Comparison of ENCODE assay signal across 15 cellular contexts in genomic region chr6:29797120-29797519, GRCh38. TPM values are rescaled to one million over a fixed set of nuclear protein-coding genes. Genes with fewer than 3 reads are reported as not detected.
DNase-seq lines count a peak whose midpoint lies in the region; ATAC-seq and TF ChIP-seq lines count a peak whose summit lies in the region.
"Had no signal": no experiment of that assay in that cellular context is flagged by ENCODE, and none has a peak within 500 bp of the region (broad histone marks: within the 10 kb centered on the region; RNA-seq: fewer than 3 reads in every experiment).

No MANE protein-coding gene starts in this region.

- no peak for TF ChIP-seq CTCF in NB4 (IDR thresholded peaks at IDR 0.05; ENCODE audit: low read depth, low read length)
- no peak for TF ChIP-seq CTCF in cardiac fibroblast (IDR thresholded peaks at IDR 0.05; ENCODE audit: low read depth, low read length)

- intact Hi-C loops in right cardiac atrium (cut with DNase I), result no loop called here

- TF ChIP-seq POLR2A in NB4 (IDR thresholded peaks at IDR 0.05; ENCODE audit: extremely low read depth, insufficient read length), result no peak

- H3K27ac ChIP-seq in right cardiac atrium (ENCODE audit: low read length), result no peak overlapping the region
- H3K27ac ChIP-seq: cardiac muscle cell had no signal

- H3K4me1 ChIP-seq in right cardiac atrium (ENCODE audit: control insufficient read depth, insufficient read depth, low read length), result no peaks in the 10 kb centered on the region

- H3K27me3 ChIP-seq in right cardiac atrium (ENCODE audit: control insufficient read depth, insufficient read depth), result no peaks in the 10 kb centered on the region

- WGBS in right cardiac atrium, result 8% methylated on average over 2 of the region's 2 CpGs

- ATAC-seq in right cardiac atrium, result no peak
- ATAC-seq: natural killer cell treated with Interleukin-12 subunit alpha and Interleukin-12 subunit beta and Interleukin-15 and Interleukin-18, amount 100 ng/mL, for 72 hours had no signal

- H3K9me3 ChIP-seq in right cardiac atrium (ENCODE audit: control insufficient read depth, low read length), result no peaks in the 10 kb centered on the region

- peak; percentile 41 for DNase-seq in Daoy (ENCODE audit: low read depth)
- peak; percentile 10 for DNase-seq in NB4 (ENCODE audit: low read depth)
- peak; percentile 61 to 76 for DNase-seq in cardiac fibroblast (ENCODE audit: low read depth in 2 of 2)
- peak; percentile 3 for DNase-seq in medulla oblongata (ENCODE audit: extremely low spot score)
- DNase-seq in effector CD4-positive, alpha-beta T cell, result no peak
- DNase-seq in right cardiac atrium, result no peak
- DNase-seq in Kasumi-1 (lab: John Stamatoyannopoulos, UW), result no peak
- no peak for DNase-seq in SW 1271 (lab: John Stamatoyannopoulos, UW)
- DNase-seq: immature natural killer cell, Karpas-422, NCI-H2171 had no signal

- no peak overlapping the region for H3K4me3 ChIP-seq in NB4 (ENCODE audit: low read depth, low read length)
- H3K4me3 ChIP-seq in cardiac fibroblast (replicated peaks in 1 of 2; ENCODE audit: low read depth in 2 of 2, low read length in 2 of 2), result no peak overlapping the region
- no peak overlapping the region for H3K4me3 ChIP-seq in right cardiac atrium (ENCODE audit: low read length)
- H3K4me3 ChIP-seq: cardiac muscle cell had no signal

RNA-seq across cellular contexts. Expression of gene HLA-G, which starts 30.5 kb away (rescaled TPM):
- not detected in 2 replicates for total RNA-seq in Daoy (2014; rRNA removed; shearing (Covaris generic))
- total RNA-seq in right cardiac atrium, result 1 to 10 TPM in 1 of 4 donors, under 1 TPM in 1, not detected in 2; 0.18 to 1.2 TPM
- polyA plus RNA-seq in right cardiac atrium, result not detected
- total RNA-seq: cardiac muscle cell, subcutaneous adipose tissue had no signal
- polyA plus RNA-seq: endothelial cell of umbilical vein had no signal

Comparison
In these comparisons a context has a peak if more than half of its experiments do, and no peak if none do; other contexts are left out.
1. DNase-seq: peak in Daoy (single experiment), NB4 (single experiment), cardiac fibroblast (2 of 2) and medulla oblongata (single experiment); none in effector CD4-positive, alpha-beta T cell (single experiment), right cardiac atrium (0 of 3), Kasumi-1 (0 of 2) and SW 1271 (0 of 2).